ENCODE assay signal across 23 cellular contexts in genomic region chr4:18976884-18977283, GRCh38.
"Had no signal": no experiment of that assay in that cellular context is flagged by ENCODE, and none has a peak within 500 bp of the region (broad histone marks: within the 10 kb centered on the region; RNA-seq: fewer than 3 reads in every experiment).

No MANE protein-coding gene starts in this region.

- H3K27me3 ChIP-seq: colonic mucosa, dorsolateral prefrontal cortex, esophagus muscularis mucosa, esophagus squamous epithelium, foreskin keratinocyte, gastrocnemius medialis, gastroesophageal sphincter, heart left ventricle had no signal

- DNase-seq: colonic mucosa; cortex of kidney; dermis blood vessel endothelial cell; dorsolateral prefrontal cortex; effector CD4-positive, alpha-beta T cell; effector CD8-positive, alpha-beta T cell; effector memory CD4-positive, alpha-beta T cell; effector memory CD8-positive, alpha-beta T cell; endodermal cell; erythroblast; esophagus squamous epithelium; foreskin fibroblast; foreskin keratinocyte; foreskin melanocyte; gastrocnemius medialis; glutamatergic neuron; head of caudate nucleus; heart left ventricle had no signal

- ATAC-seq: effector memory CD8-positive, alpha-beta T cell; esophagus mucosa; foreskin keratinocyte; gastrocnemius medialis; gastroesophageal sphincter; heart left ventricle had no signal

- H3K36me3 ChIP-seq: colonic mucosa, esophagus muscularis mucosa, esophagus squamous epithelium, gastrocnemius medialis, gastroesophageal sphincter, heart left ventricle had no signal

- H3K4me3 ChIP-seq: colonic mucosa, coronary artery, dorsolateral prefrontal cortex, esophagus muscularis mucosa, esophagus squamous epithelium, gastrocnemius medialis, gastroesophageal sphincter, heart left ventricle had no signal

- H3K4me1 ChIP-seq: esophagus muscularis mucosa, esophagus squamous epithelium, gastrocnemius medialis, gastroesophageal sphincter, heart left ventricle had no signal

- H3K9me3 ChIP-seq: colonic mucosa, esophagus muscularis mucosa, esophagus squamous epithelium, gastrocnemius medialis, gastroesophageal sphincter, heart left ventricle had no signal

- H3K27ac ChIP-seq: colonic mucosa, coronary artery, dorsolateral prefrontal cortex, epithelial cell of prostate, esophagus muscularis mucosa, esophagus squamous epithelium, foreskin keratinocyte, gastrocnemius medialis, gastroesophageal sphincter, heart left ventricle had no signal
